ENCODE assay signal across 11 cellular contexts in the genomic region with DNA sequence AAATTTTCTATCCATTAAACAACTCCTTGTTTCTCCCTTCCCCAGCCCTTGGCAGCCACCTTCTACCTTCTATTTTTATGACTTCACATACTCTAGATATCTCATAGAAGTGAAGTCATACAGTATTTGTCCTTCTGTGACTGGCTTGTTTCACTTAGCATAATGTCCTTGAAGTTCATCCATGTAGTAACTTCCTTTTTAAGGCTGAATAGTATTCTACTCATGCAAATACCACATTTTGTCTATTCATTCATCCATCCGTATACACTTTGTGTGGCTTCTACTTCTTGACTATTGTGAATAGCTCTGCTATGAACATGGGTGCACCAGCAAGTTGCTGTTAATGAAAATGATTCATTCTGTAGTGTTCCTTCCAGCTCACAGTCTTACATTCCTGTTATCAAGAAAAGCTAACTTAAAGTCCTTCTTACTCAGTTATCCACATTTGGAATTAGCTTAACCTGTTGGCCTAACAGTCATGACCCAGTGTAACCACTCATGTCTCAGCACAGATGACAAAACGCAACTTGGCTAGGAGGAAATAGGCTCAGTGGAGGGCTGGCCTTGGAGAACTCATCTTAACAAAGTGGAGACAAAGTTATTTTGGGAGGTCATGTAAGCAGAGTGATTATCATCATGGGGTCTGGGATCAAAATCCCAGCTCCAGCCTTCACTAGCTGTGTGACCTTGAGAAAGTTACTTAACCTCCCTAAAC.
DNase-seq lines count a peak whose midpoint lies in the region; ATAC-seq, FAIRE-seq and TF ChIP-seq lines count a peak whose summit lies in the region.
"Had no signal": no experiment of that assay in that cellular context is flagged by ENCODE, and none has a peak within 500 bp of the region (broad histone marks: within the 10 kb centered on the region; RNA-seq: fewer than 3 reads in every experiment).

No MANE protein-coding gene starts in this region.

- no peaks in the 10 kb centered on the region for H3K27me3 ChIP-seq in gastroesophageal sphincter

- H3K4me1 Mint-ChIP-seq in activated CD8-positive, alpha-beta T cell treated with anti-CD3 and anti-CD28 coated beads for 36 hours (ENCODE audit: low read depth) = peaks cover 20% of the 10 kb centered on the region
- H3K4me1 Mint-ChIP-seq in activated CD8-positive, alpha-beta T cell treated with anti-CD3 and anti-CD28 coated beads, Interleukin-2, amount 10 ng/mL, durations not matched to agents 7 days and 5 days (ENCODE audit: low read depth) = peaks cover 15% of the 10 kb centered on the region
- H3K4me1 Mint-ChIP-seq in activated naive CD8-positive, alpha-beta T cell (ENCODE audit: low read depth) = peaks cover 74% of the 10 kb centered on the region
- peaks cover 6% of the 10 kb centered on the region for H3K4me1 Mint-ChIP-seq in stimulated activated effector memory CD8-positive, alpha-beta T cell treated with anti-CD3 and anti-CD28 coated beads, Interleukin-12 subunit alpha, Interleukin-12 subunit beta, amount 100 ng/mL, for 72 hours

- no peaks in the 10 kb centered on the region for H3K4me1 ChIP-seq in gastroesophageal sphincter
- peaks cover 0 to 2% of the 10 kb centered on the region in 2 donors for H3K4me1 ChIP-seq in kidney (ENCODE audit: control insufficient read depth in 1 of 2, insufficient read depth in 1 of 2, low read depth in 1 of 2, low read length in 2 of 2)

- 54% methylated on average over 2 of the region's 2 CpGs; no CpG with 5 or more reads in 1 of the 2 donors for WGBS in gastroesophageal sphincter (ENCODE audit: low coverage in 1 of 2), 2 donors

- H3K4me3 ChIP-seq in gastroesophageal sphincter = no peak overlapping the region
- no peak overlapping the region for H3K4me3 ChIP-seq in kidney (ENCODE audit: low read length in 2 of 2)

- no peaks in the 10 kb centered on the region for H3K27me3 Mint-ChIP-seq in activated CD8-positive, alpha-beta T cell treated with anti-CD3 and anti-CD28 coated beads for 36 hours
- H3K27me3 Mint-ChIP-seq in activated CD8-positive, alpha-beta T cell treated with anti-CD3 and anti-CD28 coated beads, Interleukin-2, amount 10 ng/mL, durations not matched to agents 7 days and 5 days (ENCODE audit: low read depth) = peaks cover 8% of the 10 kb centered on the region
- no peaks in the 10 kb centered on the region for H3K27me3 Mint-ChIP-seq in activated naive CD8-positive, alpha-beta T cell

- no peak overlapping the region for H3K27ac ChIP-seq in gastroesophageal sphincter
- H3K27ac ChIP-seq in kidney (ENCODE audit: low read depth in 2 of 2, low read length in 2 of 2) = no peak overlapping the region

- FAIRE-seq in kidney (lab: Jason Lieb, UNC) = no peak

- no peak for DNase-seq in activated CD8-positive, alpha-beta T cell treated with anti-CD3 and anti-CD28 coated beads for 36 hours
- no peak for DNase-seq in activated CD8-positive, alpha-beta T cell treated with anti-CD3 and anti-CD28 coated beads, Interleukin-2, amount 10 ng/mL, durations not matched to agents 7 days and 5 days
- DNase-seq in stimulated activated effector memory CD8-positive, alpha-beta T cell treated with anti-CD3 and anti-CD28 coated beads, Interleukin-12 subunit alpha, Interleukin-12 subunit beta, amount 100 ng/mL, for 72 hours (ENCODE audit: low spot score in 2 of 2) = no peak
- DNase-seq in kidney = no peak
- DNase-seq: erythroblast, NCI-H187, nephron progenitor cell had no signal

- no peaks in the 10 kb centered on the region for H3K9me3 ChIP-seq in gastroesophageal sphincter
- H3K9me3 ChIP-seq in kidney (ENCODE audit: control insufficient read depth in 1 of 2, low read length in 2 of 2) = no peaks in the 10 kb centered on the region

- no peak for TF ChIP-seq POLR2A in gastroesophageal sphincter (IDR thresholded peaks at IDR 0.05)

- H3K9me3 Mint-ChIP-seq in activated CD8-positive, alpha-beta T cell treated with anti-CD3 and anti-CD28 coated beads for 36 hours = no peaks in the 10 kb centered on the region
- H3K9me3 Mint-ChIP-seq in activated CD8-positive, alpha-beta T cell treated with anti-CD3 and anti-CD28 coated beads, Interleukin-2, amount 10 ng/mL, durations not matched to agents 7 days and 5 days (ENCODE audit: insufficient read depth) = no peaks in the 10 kb centered on the region
- no peaks in the 10 kb centered on the region for H3K9me3 Mint-ChIP-seq in activated naive CD8-positive, alpha-beta T cell (ENCODE audit: low read depth)
- no peaks in the 10 kb centered on the region for H3K9me3 Mint-ChIP-seq in stimulated activated effector memory CD8-positive, alpha-beta T cell treated with anti-CD3 and anti-CD28 coated beads, Interleukin-12 subunit alpha, Interleukin-12 subunit beta, amount 100 ng/mL, for 72 hours
- H3K9me3 Mint-ChIP-seq: nephron progenitor cell had no signal

- peak overlapping the region; percentile 19 for H3K27ac Mint-ChIP-seq in activated CD8-positive, alpha-beta T cell treated with anti-CD3 and anti-CD28 coated beads for 36 hours
- H3K27ac Mint-ChIP-seq in activated CD8-positive, alpha-beta T cell treated with anti-CD3 and anti-CD28 coated beads, Interleukin-2, amount 10 ng/mL, durations not matched to agents 7 days and 5 days = no peak overlapping the region
- H3K27ac Mint-ChIP-seq in activated naive CD8-positive, alpha-beta T cell = peak overlapping the region; percentile 16
- H3K27ac Mint-ChIP-seq in stimulated activated effector memory CD8-positive, alpha-beta T cell treated with anti-CD3 and anti-CD28 coated beads, Interleukin-12 subunit alpha, Interleukin-12 subunit beta, amount 100 ng/mL, for 72 hours = no peak overlapping the region
- H3K27ac Mint-ChIP-seq: nephron progenitor cell had no signal

- no peak for ATAC-seq in activated CD8-positive, alpha-beta T cell treated with anti-CD3 and anti-CD28 coated beads for 36 hours
- ATAC-seq in activated CD8-positive, alpha-beta T cell treated with anti-CD3 and anti-CD28 coated beads, Interleukin-2, amount 10 ng/mL, durations not matched to agents 7 days and 5 days = no peak
- ATAC-seq in HG02943 (IDR thresholded peaks at IDR 0.05; ENCODE audit: low read depth, unreplicated experiment) (peak; percentile 10), HG03442 (IDR thresholded peaks at IDR 0.05; ENCODE audit: unreplicated experiment) (no peak), gastroesophageal sphincter (no peak)
- peak; percentile 16 for ATAC-seq in stimulated activated effector memory CD8-positive, alpha-beta T cell treated with anti-CD3 and anti-CD28 coated beads, Interleukin-12 subunit alpha, Interleukin-12 subunit beta, amount 100 ng/mL, for 72 hours

- no peak overlapping the region for H3K4me3 Mint-ChIP-seq in activated CD8-positive, alpha-beta T cell treated with anti-CD3 and anti-CD28 coated beads for 36 hours
- H3K4me3 Mint-ChIP-seq in activated CD8-positive, alpha-beta T cell treated with anti-CD3 and anti-CD28 coated beads, Interleukin-2, amount 10 ng/mL, durations not matched to agents 7 days and 5 days = no peak overlapping the region
- peak overlapping the region; percentile 4 for H3K4me3 Mint-ChIP-seq in activated naive CD8-positive, alpha-beta T cell
- no peak overlapping the region for H3K4me3 Mint-ChIP-seq in stimulated activated effector memory CD8-positive, alpha-beta T cell treated with anti-CD3 and anti-CD28 coated beads, Interleukin-12 subunit alpha, Interleukin-12 subunit beta, amount 100 ng/mL, for 72 hours
- H3K4me3 Mint-ChIP-seq: nephron progenitor cell had no signal

- CTCF ChIA-PET in activated CD8-positive, alpha-beta T cell treated with anti-CD3 and anti-CD28 coated beads for 36 hours (lab: Charles Lee) = interaction anchor here (0.7 kb wide), 1 partner anchor 214 kb away, joined by 3 read pairs; no protein-coding TSS in a partner anchor
- CTCF ChIA-PET in activated CD8-positive, alpha-beta T cell treated with anti-CD3 and anti-CD28 coated beads, Interleukin-2, amount 10 ng/mL, durations not matched to agents 7 days and 5 days (lab: Charles Lee) = no interaction called here

- no peak for TF ChIP-seq CTCF in activated CD8-positive, alpha-beta T cell treated with anti-CD3 and anti-CD28 coated beads for 36 hours (IDR thresholded peaks at IDR 0.05)
- TF ChIP-seq CTCF in gastroesophageal sphincter (IDR thresholded peaks at IDR 0.05) = no peak
- no peak for TF ChIP-seq CTCF in kidney (IDR thresholded peaks at IDR 0.05; ENCODE audit: borderline replicate concordance, extremely low read depth, insufficient read depth)

- intact Hi-C loops in activated CD8-positive, alpha-beta T cell treated with anti-CD3 and anti-CD28 coated beads for 36 hours (cut with micrococcal nuclease) = no loop called here
- intact Hi-C loops in kidney (cut with DNase I) = no loop called here

- no peaks in the 10 kb centered on the region for H3K36me3 Mint-ChIP-seq in activated CD8-positive, alpha-beta T cell treated with anti-CD3 and anti-CD28 coated beads for 36 hours (ENCODE audit: low read depth)
- H3K36me3 Mint-ChIP-seq in activated CD8-positive, alpha-beta T cell treated with anti-CD3 and anti-CD28 coated beads, Interleukin-2, amount 10 ng/mL, durations not matched to agents 7 days and 5 days (ENCODE audit: low read depth) = no peaks in the 10 kb centered on the region
- H3K36me3 Mint-ChIP-seq in activated naive CD8-positive, alpha-beta T cell = no peaks in the 10 kb centered on the region
- no peaks in the 10 kb centered on the region for H3K36me3 Mint-ChIP-seq in stimulated activated effector memory CD8-positive, alpha-beta T cell treated with anti-CD3 and anti-CD28 coated beads, Interleukin-12 subunit alpha, Interleukin-12 subunit beta, amount 100 ng/mL, for 72 hours

- POLR2A ChIA-PET in activated CD8-positive, alpha-beta T cell treated with anti-CD3 and anti-CD28 coated beads for 36 hours (lab: Charles Lee) = no interaction called here
- POLR2A ChIA-PET in activated CD8-positive, alpha-beta T cell treated with anti-CD3 and anti-CD28 coated beads, Interleukin-2, amount 10 ng/mL, durations not matched to agents 7 days and 5 days (lab: Charles Lee) = no interaction called here

- H3K36me3 ChIP-seq in gastroesophageal sphincter (no peaks in the 10 kb centered on the region), kidney (ENCODE audit: control insufficient read depth in 1 of 2, insufficient read depth in 2 of 2, low read length in 2 of 2) (no peaks in the 10 kb centered on the region)

- TF ChIP-seq EP300 in gastroesophageal sphincter (IDR thresholded peaks at IDR 0.05) = no peak

- no peak overlapping the region for H3K9ac ChIP-seq in kidney (ENCODE audit: low read length in 2 of 2)

Comparison
In these comparisons a context has a peak if more than half of its experiments do, and no peak if none do; other contexts are left out.
1. H3K27ac Mint-ChIP-seq: peak in activated CD8-positive, alpha-beta T cell treated with anti-CD3 and anti-CD28 coated beads for 36 hours (single experiment) and activated naive CD8-positive, alpha-beta T cell (single experiment); none in activated CD8-positive, alpha-beta T cell treated with anti-CD3 and anti-CD28 coated beads, Interleukin-2, amount 10 ng/mL, durations not matched to agents 7 days and 5 days (single experiment) and stimulated activated effector memory CD8-positive, alpha-beta T cell treated with anti-CD3 and anti-CD28 coated beads, Interleukin-12 subunit alpha, Interleukin-12 subunit beta, amount 100 ng/mL, for 72 hours (single experiment).
2. ATAC-seq: peak in HG02943 (single experiment) and stimulated activated effector memory CD8-positive, alpha-beta T cell treated with anti-CD3 and anti-CD28 coated beads, Interleukin-12 subunit alpha, Interleukin-12 subunit beta, amount 100 ng/mL, for 72 hours (single experiment); none in activated CD8-positive, alpha-beta T cell treated with anti-CD3 and anti-CD28 coated beads for 36 hours (single experiment), activated CD8-positive, alpha-beta T cell treated with anti-CD3 and anti-CD28 coated beads, Interleukin-2, amount 10 ng/mL, durations not matched to agents 7 days and 5 days (single experiment), HG03442 (single experiment) and gastroesophageal sphincter (single experiment).